ENCODE assay signal across 8 cellular contexts in genomic region chr4:6709230-6710114, GRCh38. TPM values are rescaled to one million over a fixed set of nuclear protein-coding genes. Genes with fewer than 3 reads are reported as not detected.
DNase-seq lines count a peak whose midpoint lies in the region; ATAC-seq and TF ChIP-seq lines count a peak whose summit lies in the region.

MRFAP1L1 (minus strand) TSS chr4:6709865; CDS start chr4:6709629, 236 bp downstream.

- H3K4me3 ChIP-seq in suprapubic skin, result peak within 1 kb of the TSS; percentile 68

- peak in 1 of 2 donors; percentile 68 for TF ChIP-seq POLR2A in suprapubic skin (IDR thresholded peaks at IDR 0.05)

- peak; percentile 59 for ATAC-seq in HG02571 (IDR thresholded peaks at IDR 0.05; ENCODE audit: unreplicated experiment)
- peak; percentile 65 to 79 for ATAC-seq in activated naive CD4-positive, alpha-beta T cell treated with anti-CD3 and anti-CD28 coated beads, Interleukin-2, amount 50 U/mL, for 72 hours

- peaks cover 0 to 6% of the 10 kb centered on the region in 2 donors for H3K9me3 Mint-ChIP-seq in activated naive CD4-positive, alpha-beta T cell treated with anti-CD3 and anti-CD28 coated beads, Interleukin-2, amount 50 U/mL, for 72 hours

- under 1% methylated on average over 72 of the region's 72 CpGs for WGBS in suprapubic skin

- peak within 1 kb of the TSS; percentile 97 to 100 for H3K27ac Mint-ChIP-seq in activated naive CD4-positive, alpha-beta T cell treated with anti-CD3 and anti-CD28 coated beads, Interleukin-2, amount 50 U/mL, for 72 hours

- H3K9me3 ChIP-seq in suprapubic skin, result no peaks in the 10 kb centered on the region

- H3K27me3 ChIP-seq in suprapubic skin, result no peaks in the 10 kb centered on the region

- DNase-seq in GM04503 (ENCODE audit: low read depth), result peak; percentile 80
- peak; percentile 97 for DNase-seq in NCI-H1092 treated with DMSO at 0.1 percent for 48 hours (lab: John Stamatoyannopoulos, UW)
- peak; percentile 99 for DNase-seq in SKM-1 (lab: John Stamatoyannopoulos, UW; ENCODE audit: unreplicated experiment)
- DNase-seq in activated naive CD4-positive, alpha-beta T cell treated with anti-CD3 and anti-CD28 coated beads, Interleukin-2, amount 50 U/mL, for 72 hours (ENCODE audit: low spot score in 2 of 2), result peak; percentile 94 to 96
- DNase-seq in glomerular endothelial cell (ENCODE audit: extremely low read depth, low read depth, low spot score), result peak; percentile 73
- peak; percentile 90 for DNase-seq in occipital lobe (lab: John Stamatoyannopoulos, UW)
- peak; percentile 97 to 98 for DNase-seq in suprapubic skin (ENCODE audit: low spot score in 2 of 2)

- no peak for TF ChIP-seq EP300 in suprapubic skin (IDR thresholded peaks at IDR 0.05)

- no peak for TF ChIP-seq CTCF in suprapubic skin (IDR thresholded peaks at IDR 0.05)

- peak within 1 kb of the TSS; percentile 89 for H3K27ac ChIP-seq in suprapubic skin

- peaks cover 40% of the 10 kb centered on the region for H3K4me1 ChIP-seq in suprapubic skin

- no peaks in the 10 kb centered on the region for H3K36me3 ChIP-seq in suprapubic skin

- H3K36me3 Mint-ChIP-seq in activated naive CD4-positive, alpha-beta T cell treated with anti-CD3 and anti-CD28 coated beads, Interleukin-2, amount 50 U/mL, for 72 hours, result peaks cover 32 to 49% of the 10 kb centered on the region in 2 donors

RNA-seq across cellular contexts. Expression of gene MRFAP1L1, which starts in this region (rescaled TPM):
- 10 to 100 TPM; 23.1 to 40.5 TPM for total RNA-seq in activated naive CD4-positive, alpha-beta T cell treated with anti-CD3 and anti-CD28 coated beads, Interleukin-2, amount 50 U/mL, for 72 hours
- total RNA-seq in glomerular endothelial cell, result 43.2 and 43.5 TPM in 2 replicates
- total RNA-seq in occipital lobe, result 90.8 TPM
- total RNA-seq in suprapubic skin, result 10 to 100 TPM; 40.6 to 63.4 (median 53.4) TPM

Comparison
In these comparisons a context has a peak if more than half of its experiments do, and no peak if none do; other contexts are left out.
1. Peak in every context shown above with its lines: DNase-seq, ATAC-seq, H3K4me3 ChIP-seq and H3K27ac ChIP-seq.